In the genomic region with DNA sequence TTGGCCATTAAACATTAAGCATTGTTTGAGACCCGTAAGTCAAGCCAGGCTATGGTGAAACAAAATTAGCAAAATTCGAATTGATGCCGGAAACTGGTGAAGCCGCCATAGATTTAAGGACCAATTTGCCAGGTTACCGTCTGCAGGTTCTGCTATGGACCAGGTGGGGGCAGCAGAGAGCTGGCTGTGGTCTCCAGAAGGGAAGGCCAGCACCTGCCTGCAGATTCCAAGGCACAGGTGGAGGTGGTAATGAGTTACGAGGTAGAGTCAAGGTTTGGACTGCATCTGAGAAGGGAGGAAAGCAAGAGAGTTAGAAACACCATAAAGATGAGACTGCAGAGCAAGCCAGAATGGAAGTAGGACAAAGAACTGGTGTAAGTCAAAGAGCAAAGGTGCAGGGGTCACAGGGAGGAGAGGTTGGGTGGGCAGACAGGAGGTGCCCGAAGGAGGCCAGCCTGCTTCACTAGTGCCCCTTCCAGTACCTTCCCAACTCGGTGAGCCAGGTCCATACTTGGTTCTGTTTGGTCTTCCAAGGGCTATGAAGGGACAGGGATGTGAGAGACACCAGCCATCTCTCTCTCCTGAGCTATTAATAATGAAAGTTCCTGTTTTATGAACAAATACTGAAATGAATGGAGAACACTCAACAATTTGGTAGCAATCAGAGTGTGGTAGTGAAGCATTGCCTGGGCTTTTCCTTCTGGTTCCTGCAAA, we compare ENCODE assay signal across 2 cellular contexts.
TF ChIP-seq lines count a peak whose summit lies in the region.

No MANE protein-coding gene starts in this region.

TF ChIP-seq in H1, 55 proteins besides CTCF, POLR2A, EP300 and RAD21 (continued from another document and continues in another):
- TF ChIP-seq TCF12 (IDR thresholded peaks at IDR 0.05; ENCODE audit: low read depth, low read length) (0 out of 2 replicates have a peak, but pooled peaks have one; percentile 65), BACH1 (IDR thresholded peaks at IDR 0.05; ENCODE audit: low read length) (no peak), CBX8 (IDR thresholded peaks at IDR 0.05; ENCODE audit: borderline replicate concordance, low read depth, low read length) (no peak), CREB1 (IDR thresholded peaks at IDR 0.05) (0 out of 2 replicates have a peak, but pooled peaks have one; percentile 21), HDAC2 (IDR thresholded peaks at IDR 0.05; ENCODE audit: borderline replicate concordance in 1 of 2, low read depth in 2 of 2, low read length in 2 of 2) (no peak), RNF2 (IDR thresholded peaks at IDR 0.05; ENCODE audit: borderline replicate concordance, low read depth, low read length, missing control alignments, poor library complexity, severe bottlenecking) (no peak), SP2 (IDR thresholded peaks at IDR 0.05; ENCODE audit: low read length) (no peak), SP1 (IDR thresholded peaks at IDR 0.05; ENCODE audit: low read depth, low read length) (no peak), YY1 (IDR thresholded peaks at IDR 0.05; ENCODE audit: low read depth, low read length) (peak; percentile 83), SRF (IDR thresholded peaks at IDR 0.05; ENCODE audit: low read depth, low read length) (no peak), CEBPB (IDR thresholded peaks at IDR 0.05; ENCODE audit: low read depth, low read length) (no peak), NRF1 (IDR thresholded peaks at IDR 0.05; ENCODE audit: low read depth, low read length) (no peak), TAF7 (optimal IDR thresholded peaks at IDR 0.05; ENCODE audit: borderline replicate concordance, low read depth, low read length) (no peak), POLR2AphosphoS5 (IDR thresholded peaks at IDR 0.05; ENCODE audit: low read depth, low read length) (no peak), CHD1 (IDR thresholded peaks at IDR 0.05; ENCODE audit: low read depth, low read length) (no peak)
- TF ChIP-seq, protein P1, sequence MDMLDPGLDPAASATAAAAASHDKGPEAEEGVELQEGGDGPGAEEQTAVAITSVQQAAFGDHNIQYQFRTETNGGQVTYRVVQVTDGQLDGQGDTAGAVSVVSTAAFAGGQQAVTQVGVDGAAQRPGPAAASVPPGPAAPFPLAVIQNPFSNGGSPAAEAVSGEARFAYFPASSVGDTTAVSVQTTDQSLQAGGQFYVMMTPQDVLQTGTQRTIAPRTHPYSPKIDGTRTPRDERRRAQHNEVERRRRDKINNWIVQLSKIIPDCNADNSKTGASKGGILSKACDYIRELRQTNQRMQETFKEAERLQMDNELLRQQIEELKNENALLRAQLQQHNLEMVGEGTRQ (IDR thresholded peaks at IDR 0.05; ENCODE audit: low read length): no peak
- TF ChIP-seq, protein P2, sequence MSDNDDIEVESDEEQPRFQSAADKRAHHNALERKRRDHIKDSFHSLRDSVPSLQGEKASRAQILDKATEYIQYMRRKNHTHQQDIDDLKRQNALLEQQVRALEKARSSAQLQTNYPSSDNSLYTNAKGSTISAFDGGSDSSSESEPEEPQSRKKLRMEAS (IDR thresholded peaks at IDR 0.05): peak; percentile 50

TF ChIP-seq in neural cell, 6 proteins besides CTCF, POLR2A, EP300 and RAD21 (continued from another document):
- TF ChIP-seq, protein P3, sequence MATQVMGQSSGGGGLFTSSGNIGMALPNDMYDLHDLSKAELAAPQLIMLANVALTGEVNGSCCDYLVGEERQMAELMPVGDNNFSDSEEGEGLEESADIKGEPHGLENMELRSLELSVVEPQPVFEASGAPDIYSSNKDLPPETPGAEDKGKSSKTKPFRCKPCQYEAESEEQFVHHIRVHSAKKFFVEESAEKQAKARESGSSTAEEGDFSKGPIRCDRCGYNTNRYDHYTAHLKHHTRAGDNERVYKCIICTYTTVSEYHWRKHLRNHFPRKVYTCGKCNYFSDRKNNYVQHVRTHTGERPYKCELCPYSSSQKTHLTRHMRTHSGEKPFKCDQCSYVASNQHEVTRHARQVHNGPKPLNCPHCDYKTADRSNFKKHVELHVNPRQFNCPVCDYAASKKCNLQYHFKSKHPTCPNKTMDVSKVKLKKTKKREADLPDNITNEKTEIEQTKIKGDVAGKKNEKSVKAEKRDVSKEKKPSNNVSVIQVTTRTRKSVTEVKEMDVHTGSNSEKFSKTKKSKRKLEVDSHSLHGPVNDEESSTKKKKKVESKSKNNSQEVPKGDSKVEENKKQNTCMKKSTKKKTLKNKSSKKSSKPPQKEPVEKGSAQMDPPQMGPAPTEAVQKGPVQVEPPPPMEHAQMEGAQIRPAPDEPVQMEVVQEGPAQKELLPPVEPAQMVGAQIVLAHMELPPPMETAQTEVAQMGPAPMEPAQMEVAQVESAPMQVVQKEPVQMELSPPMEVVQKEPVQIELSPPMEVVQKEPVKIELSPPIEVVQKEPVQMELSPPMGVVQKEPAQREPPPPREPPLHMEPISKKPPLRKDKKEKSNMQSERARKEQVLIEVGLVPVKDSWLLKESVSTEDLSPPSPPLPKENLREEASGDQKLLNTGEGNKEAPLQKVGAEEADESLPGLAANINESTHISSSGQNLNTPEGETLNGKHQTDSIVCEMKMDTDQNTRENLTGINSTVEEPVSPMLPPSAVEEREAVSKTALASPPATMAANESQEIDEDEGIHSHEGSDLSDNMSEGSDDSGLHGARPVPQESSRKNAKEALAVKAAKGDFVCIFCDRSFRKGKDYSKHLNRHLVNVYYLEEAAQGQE (IDR thresholded peaks at IDR 0.05; ENCODE audit: borderline replicate concordance): no peak
- peak; percentile 70 for TF ChIP-seq SMC3 (conservative IDR thresholded peaks at IDR 0.05; ENCODE audit: poor library complexity)
- TF ChIP-seq TAF1 (IDR thresholded peaks at IDR 0.05; ENCODE audit: low read depth): no peak
- TF ChIP-seq POLR2AphosphoS5 (IDR thresholded peaks at IDR 0.05): no peak
